Comparison of ENCODE assay signal across 8 cellular contexts in the genomic region with DNA sequence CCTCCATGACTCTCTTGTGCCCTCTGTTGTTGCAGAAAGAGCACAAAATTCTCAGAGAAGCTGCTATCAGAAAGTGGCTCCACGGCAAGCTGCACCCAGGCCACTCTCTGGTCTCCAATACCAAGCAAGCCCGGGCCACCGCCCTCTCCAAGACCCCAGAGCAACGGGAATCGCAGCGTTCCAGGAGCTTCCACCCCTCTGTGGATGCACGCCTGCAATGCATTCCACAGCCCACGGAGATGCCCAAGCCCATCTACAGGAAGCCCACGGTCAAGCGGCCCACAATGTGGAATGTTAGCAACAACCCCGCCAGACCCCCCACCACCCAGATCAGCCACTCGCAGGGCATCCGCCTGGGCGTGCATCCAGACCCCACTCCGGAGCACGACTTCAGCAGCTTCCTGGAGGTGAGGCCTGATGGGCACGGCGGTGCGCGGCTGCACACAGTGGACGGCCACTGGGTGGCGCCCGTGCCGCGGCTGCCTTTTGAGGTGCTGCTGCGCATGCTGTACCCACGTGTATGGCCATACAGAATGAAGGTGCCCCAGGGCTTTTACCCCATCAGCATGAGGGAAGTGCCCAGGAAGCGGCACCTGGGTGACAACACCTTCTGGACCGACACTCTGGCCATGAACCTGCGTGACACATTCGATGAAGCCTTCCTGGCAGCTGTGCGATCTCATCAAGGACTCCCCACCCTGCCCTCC. TPM values are rescaled to one million over a fixed set of nuclear protein-coding genes. Genes with fewer than 3 reads are reported as not detected.
DNase-seq lines count a peak whose midpoint lies in the region; ATAC-seq and TF ChIP-seq lines count a peak whose summit lies in the region.

No MANE protein-coding gene starts in this region.

- 25 to 29% methylated on average over 32 of the region's 32 CpGs for WGBS in sigmoid colon, 2 donors

- H3K36me3 ChIP-seq in OCI-LY3 (replicated peaks; ENCODE audit: low read depth, low read length) (peaks cover 13% of the 10 kb centered on the region), sigmoid colon (peaks cover 13 to 44% (median 33%) of the 10 kb centered on the region in 4 donors)

- peaks cover 42% of the 10 kb centered on the region for H3K36me3 Mint-ChIP-seq in activated T-helper 17 cell treated with anti-CD3 and anti-CD28 coated beads, Interleukin-2, amount 50 U/mL, for 72 hours (ENCODE audit: low read depth)

- H3K9me3 ChIP-seq in OCI-LY3 (ENCODE audit: insufficient read depth, low read length) (no peaks in the 10 kb centered on the region), sigmoid colon (no peaks in the 10 kb centered on the region)

- H4K20me1 ChIP-seq in OCI-LY3 (ENCODE audit: insufficient read depth, low read length): no peaks in the 10 kb centered on the region

- H3K9ac ChIP-seq in OCI-LY3 (ENCODE audit: low read length): no peak overlapping the region

- H2AFZ ChIP-seq in OCI-LY3 (ENCODE audit: low read depth, low read length): no peak overlapping the region

- peaks cover 4% of the 10 kb centered on the region for H3K4me1 Mint-ChIP-seq in activated T-helper 17 cell treated with anti-CD3 and anti-CD28 coated beads, Interleukin-2, amount 50 U/mL, for 72 hours

- H3K27me3 ChIP-seq in OCI-LY3 (ENCODE audit: low read depth, low read length) (no peaks in the 10 kb centered on the region), sigmoid colon (no peaks in the 10 kb centered on the region)

- peak overlapping the region; percentile 54 for H3K4me2 ChIP-seq in OCI-LY3 (ENCODE audit: low read length)

- H3K4me1 ChIP-seq in OCI-LY3 (ENCODE audit: low read length) (no peaks in the 10 kb centered on the region), sigmoid colon (peaks cover 0 to 8% (median 0%) of the 10 kb centered on the region in 4 donors)

- no peak for TF ChIP-seq POLR2A in sigmoid colon (IDR thresholded peaks at IDR 0.05)

- H3K4me3 ChIP-seq in OCI-LY3 (ENCODE audit: low read length) (peak overlapping the region; percentile 45; the same call in 1 of the 2 replicates), sigmoid colon (no peak overlapping the region)

- no peaks in the 10 kb centered on the region for H3K27me3 Mint-ChIP-seq in activated T-helper 17 cell treated with anti-CD3 and anti-CD28 coated beads, Interleukin-2, amount 50 U/mL, for 72 hours

- ATAC-seq in GM18499 (IDR thresholded peaks at IDR 0.05; ENCODE audit: insufficient read depth, unreplicated experiment) (peak; percentile 90), HG02642 (IDR thresholded peaks at IDR 0.05; ENCODE audit: poor library complexity, unreplicated experiment) (peak; percentile 93), Right ventricle myocardium inferior (peak; percentile 63)
- ATAC-seq in activated T-helper 17 cell treated with anti-CD3 and anti-CD28 coated beads, Interleukin-2, amount 50 U/mL, for 72 hours (replicated peaks): peak; percentile 99

- DNase-seq in Right ventricle myocardium inferior (ENCODE audit: missing footprints) (peak; percentile 89), sigmoid colon (peak; percentile 71), GDM1 (lab: John Stamatoyannopoulos, UW) (no peak), NCI-H2227 (lab: John Stamatoyannopoulos, UW; ENCODE audit: unreplicated experiment) (no peak)

- no peak overlapping the region for H3K27ac Mint-ChIP-seq in activated T-helper 17 cell treated with anti-CD3 and anti-CD28 coated beads, Interleukin-2, amount 50 U/mL, for 72 hours

- TF ChIP-seq CTCF in OCI-LY3 (IDR thresholded peaks at IDR 0.05; ENCODE audit: low read depth, low read length) (peak; percentile 80), sigmoid colon (IDR thresholded peaks at IDR 0.05) (peak in 3 of 4 experiments; percentile 38 to 70 (median 60))

- H3K27ac ChIP-seq in OCI-LY3 (ENCODE audit: low read length) (no peak overlapping the region), sigmoid colon (no peak overlapping the region)

- H3K4me3 Mint-ChIP-seq in activated T-helper 17 cell treated with anti-CD3 and anti-CD28 coated beads, Interleukin-2, amount 50 U/mL, for 72 hours: peak overlapping the region; percentile 35

- no peak for TF ChIP-seq EP300 in sigmoid colon (IDR thresholded peaks at IDR 0.05)

- intact Hi-C loops in Right ventricle myocardium inferior (cut with DNase I) (no loop called here), sigmoid colon (cut with DNase I) (no loop called here)

- H3K9me3 Mint-ChIP-seq in activated T-helper 17 cell treated with anti-CD3 and anti-CD28 coated beads, Interleukin-2, amount 50 U/mL, for 72 hours: no peaks in the 10 kb centered on the region

- no peaks in the 10 kb centered on the region for H3K79me2 ChIP-seq in OCI-LY3 (ENCODE audit: low read length)

RNA-seq across cellular contexts. Expression of a gene that starts 6.3 kb away (rescaled TPM):
- total RNA-seq in activated T-helper 17 cell treated with anti-CD3 and anti-CD28 coated beads, Interleukin-2, amount 50 U/mL, for 72 hours: under 1 TPM in 1 of 2 donors, not detected in 1; 0.56 TPM
- total RNA-seq in Right ventricle myocardium inferior: 0.54 TPM
- total RNA-seq in sigmoid colon: 1 to 10 TPM in 2 of 4 donors, under 1 TPM in 2; 0.49 to 1.9 (median 0.87) TPM
- 1 to 10 TPM in 2 of 3 donors, not detected in 1; 1.0 to 1.2 TPM for polyA plus RNA-seq in sigmoid colon

RNA-seq across cellular contexts. Expression of a gene that starts 9.9 kb away (rescaled TPM):
- 10 to 100 TPM; 27.2 to 66.9 TPM for total RNA-seq in activated T-helper 17 cell treated with anti-CD3 and anti-CD28 coated beads, Interleukin-2, amount 50 U/mL, for 72 hours
- total RNA-seq in Right ventricle myocardium inferior (63.8 TPM), sigmoid colon (10 to 100 TPM; 19.5 to 26.5 (median 22.8) TPM)
- polyA plus RNA-seq in sigmoid colon: 10 to 100 TPM; 12.0 to 47.6 (median 16.8) TPM

RNA-seq across cellular contexts. Expression of a gene that starts 49.0 kb away (rescaled TPM):
- not detected for total RNA-seq in activated T-helper 17 cell treated with anti-CD3 and anti-CD28 coated beads, Interleukin-2, amount 50 U/mL, for 72 hours
- total RNA-seq in Right ventricle myocardium inferior (not detected), sigmoid colon (1 to 10 TPM in 1 of 4 donors, under 1 TPM in 1, not detected in 2; 0.66 to 1.9 TPM)
- polyA plus RNA-seq in sigmoid colon: under 1 TPM in 1 of 3 donors, not detected in 2; 0.16 TPM

Comparison
In these comparisons a context has a peak if more than half of its experiments do, and no peak if none do; other contexts are left out.
1. DNase-seq: peak in Right ventricle myocardium inferior (single experiment) and sigmoid colon (single experiment); none in GDM1 (single experiment) and NCI-H2227 (single experiment).
2. Peak in every context shown above with its lines, with median percentiles within 50 percentile points of each other: ATAC-seq.